Comparison of ENCODE assay signal across 19 cellular contexts in genomic region chr11:75078233-75078632, GRCh38. TPM values are rescaled to one million over a fixed set of nuclear protein-coding genes. Genes with fewer than 3 reads are reported as not detected.
DNase-seq lines count a peak whose midpoint lies in the region; ATAC-seq and TF ChIP-seq lines count a peak whose summit lies in the region.
"Had no signal": no experiment of that assay in that cellular context is flagged by ENCODE, and none has a peak within 500 bp of the region (broad histone marks: within the 10 kb centered on the region; RNA-seq: fewer than 3 reads in every experiment).

No MANE protein-coding gene starts in this region.

- TF ChIP-seq CTCF in WTC11 (IDR thresholded peaks at IDR 0.05) = no peak
- no peak for TF ChIP-seq CTCF in CD4-positive, alpha-beta T cell (IDR thresholded peaks at IDR 0.05)

- no peak overlapping the region for H3K27ac Mint-ChIP-seq in WTC11
- H3K27ac Mint-ChIP-seq in CD4-positive, alpha-beta T cell = no peak overlapping the region

- in situ Hi-C loops in Caki2 (cut with HindIII; ENCODE audit: low pct_unique_long_range_greater_than_20kb, low sequenced_read_pairs) = no loop called here

- no peak for ATAC-seq in WTC11
- ATAC-seq in CD4-positive, alpha-beta T cell (ENCODE audit: poor library complexity) = no peak
- ATAC-seq in HG02970 (IDR thresholded peaks at IDR 0.05; ENCODE audit: low FRiP score, unreplicated experiment) = no peak
- no peak for ATAC-seq in HG02870 (IDR thresholded peaks at IDR 0.05; ENCODE audit: unreplicated experiment)
- ATAC-seq: activated CD4-positive, CD25-positive, alpha-beta regulatory T cell treated with anti-CD3 and anti-CD28 coated beads, Interleukin-2, amount 50 U/mL, for 24 hours; left ventricle myocardium superior; sciatic nerve had no signal

- no peak overlapping the region for H3K27ac ChIP-seq in CD4-positive, alpha-beta T cell (ENCODE audit: low read depth, low read length)
- H3K27ac ChIP-seq: adrenal gland had no signal

- H3K36me3 Mint-ChIP-seq in WTC11 = no peaks in the 10 kb centered on the region
- H3K36me3 Mint-ChIP-seq in CD4-positive, alpha-beta T cell (ENCODE audit: low read depth) = no peaks in the 10 kb centered on the region

- H3K4me1 Mint-ChIP-seq in WTC11 = peaks cover 3% of the 10 kb centered on the region; the same call in 1 of the 2 replicates
- no peaks in the 10 kb centered on the region for H3K4me1 Mint-ChIP-seq in CD4-positive, alpha-beta T cell (ENCODE audit: low read depth)

- peaks cover 5% of the 10 kb centered on the region for H3K27me3 Mint-ChIP-seq in WTC11 (ENCODE audit: low read depth)
- peaks cover 48% of the 10 kb centered on the region for H3K27me3 Mint-ChIP-seq in CD4-positive, alpha-beta T cell

- no peak overlapping the region for H3K4me3 Mint-ChIP-seq in WTC11
- H3K4me3 Mint-ChIP-seq in CD4-positive, alpha-beta T cell = no peak overlapping the region

- DNase-seq in Caki2 (ENCODE audit: low read depth) (peak; percentile 46), HT1080 (ENCODE audit: low read depth) (peak; percentile 68), WTC11 (ENCODE audit: low spot score) (no peak), iPS DF 19.7 (ENCODE audit: low read depth, low spot score) (peak; percentile 28), GM19238 (ENCODE audit: insufficient read length, low spot score) (no peak)
- no peak for DNase-seq in CD4-positive, alpha-beta T cell
- DNase-seq: adrenal gland, Calu3, foreskin melanocyte, left ventricle myocardium superior, NCI-H2029, NCI-H510A treated with DMSO at 0.1 percent for 48 hours had no signal

- intact Hi-C loops in CD4-positive, alpha-beta T cell (cut with DNase I, micrococcal nuclease) = no loop called here

- CTCF ChIA-PET in WTC11 (lab: Charles Lee) = no interaction called here
- CTCF ChIA-PET in CD4-positive, alpha-beta T cell (lab: Charles Lee) = no interaction called here

- H3K9me3 Mint-ChIP-seq in WTC11 = no peaks in the 10 kb centered on the region
- H3K9me3 Mint-ChIP-seq in CD4-positive, alpha-beta T cell = no peaks in the 10 kb centered on the region

- POLR2A ChIA-PET in WTC11 (lab: Charles Lee) = no interaction called here
- POLR2A ChIA-PET in CD4-positive, alpha-beta T cell (lab: Charles Lee) = no interaction called here

- peaks cover 9% of the 10 kb centered on the region for H3K27me3 ChIP-seq in CD4-positive, alpha-beta T cell (ENCODE audit: control insufficient read depth, insufficient read depth, low read length)

- H3K9me3 ChIP-seq in CD4-positive, alpha-beta T cell (ENCODE audit: control insufficient read depth, low read length) = no peaks in the 10 kb centered on the region
- H3K9me3 ChIP-seq: adrenal gland had no signal

TF ChIP-seq in WTC11, 78 proteins besides CTCF, POLR2A, EP300 and RAD21:
- peak; percentile 54; the same call in 1 of the 2 replicates for TF ChIP-seq USF1 (CRISPR knock-in tag; IDR thresholded peaks at IDR 0.05)
- no peak for TF ChIP-seq CDX4 (CRISPR knock-in tag; IDR thresholded peaks at IDR 0.05; ENCODE audit: borderline replicate concordance)
TF ChIP-seq in WTC11: peak in this region for 1.

RNA-seq across cellular contexts. Expression of gene OR2AT4, which starts 18.4 kb away (rescaled TPM):
- not detected in 2 replicates for total RNA-seq in Caki2 (2014; rRNA removed; shearing (Covaris generic); ENCODE audit: low replicate concordance)
- 0.07 TPM in 1 of 2 replicates, not detected in the other for total RNA-seq in HT1080 (2014; rRNA removed; shearing (Covaris generic))
- polyA plus RNA-seq in HT1080 (2015; cell fraction: cytosol; rRNA removed) = not detected in 2 replicates
- polyA plus RNA-seq in HT1080 (2015; cell fraction: nucleus; rRNA removed) = not detected in 2 replicates
- 0.02 TPM in 1 of 3 replicates, not detected in the others for total RNA-seq in WTC11 (2021)
- not detected for total RNA-seq in CD4-positive, alpha-beta T cell
- total RNA-seq: adrenal gland, Calu3, cerebellum, left ventricle myocardium superior, omental fat pad had no signal
- polyA plus RNA-seq: adrenal gland, AG04450 had no signal

Comparison
In these comparisons a context has a peak if more than half of its experiments do, and no peak if none do; other contexts are left out.
1. DNase-seq: peak in Caki2 (single experiment), HT1080 (single experiment) and iPS DF 19.7 (single experiment); none in WTC11 (single experiment), CD4-positive, alpha-beta T cell (0 of 10) and GM19238 (single experiment).